19 cellular contexts compared by ENCODE assay signal in genomic region chr5:113172231-113172826, GRCh38.
DNase-seq lines count a peak whose midpoint lies in the region; ATAC-seq and TF ChIP-seq lines count a peak whose summit lies in the region.
"Had no signal": no experiment of that assay in that cellular context is flagged by ENCODE, and none has a peak within 500 bp of the region (broad histone marks: within the 10 kb centered on the region; RNA-seq: fewer than 3 reads in every experiment).

No MANE protein-coding gene starts in this region.

- H2AFZ ChIP-seq in osteoblast (ENCODE audit: low read length): no peak overlapping the region

- H3K27me3 ChIP-seq in WERI-Rb-1 (ENCODE audit: insufficient read depth, low read depth, severe bottlenecking): no peaks in the 10 kb centered on the region
- peaks cover 24% of the 10 kb centered on the region for H3K27me3 ChIP-seq in osteoblast (ENCODE audit: insufficient read depth, low read length)
- H3K27me3 ChIP-seq: Peyer's patch had no signal

- H3K27ac ChIP-seq in WERI-Rb-1: peak overlapping the region; percentile 60
- H3K27ac ChIP-seq in osteoblast (ENCODE audit: low read depth, low read length): no peak overlapping the region
- H3K27ac ChIP-seq: Peyer's patch had no signal

- no peak for TF ChIP-seq CTCF in WERI-Rb-1 (IDR thresholded peaks at IDR 0.05; ENCODE audit: low read depth, low read length)
- TF ChIP-seq CTCF in osteoblast (IDR thresholded peaks at IDR 0.05; ENCODE audit: extremely low read depth, low read depth, low read length): no peak

- H3K9me3 ChIP-seq in WERI-Rb-1 (ENCODE audit: severe bottlenecking) (no peaks in the 10 kb centered on the region), osteoblast (ENCODE audit: low read depth, low read length) (no peaks in the 10 kb centered on the region)
- H3K9me3 ChIP-seq: Peyer's patch had no signal

- H3K79me2 ChIP-seq in osteoblast (ENCODE audit: insufficient read depth, low read length): no peaks in the 10 kb centered on the region

- H3K4me3 ChIP-seq in WERI-Rb-1 (ENCODE audit: low read depth, low read length) (no peak overlapping the region), osteoblast (ENCODE audit: insufficient read depth, low read length) (no peak overlapping the region)
- H3K4me3 ChIP-seq: Peyer's patch had no signal

- ATAC-seq in GM18858 (IDR thresholded peaks at IDR 0.05; ENCODE audit: unreplicated experiment) (peak; percentile 65), GM19463 (IDR thresholded peaks at IDR 0.05; ENCODE audit: unreplicated experiment) (peak; percentile 60), HG02885 (IDR thresholded peaks at IDR 0.05; ENCODE audit: poor library complexity, unreplicated experiment) (peak; percentile 42), HG03565 (IDR thresholded peaks at IDR 0.05; ENCODE audit: unreplicated experiment) (no peak)
- ATAC-seq: natural killer cell had no signal

- H4K20me1 ChIP-seq in osteoblast (ENCODE audit: insufficient read depth, low read length): peaks cover 6% of the 10 kb centered on the region

- peaks cover 10% of the 10 kb centered on the region for H3K4me1 ChIP-seq in osteoblast (ENCODE audit: insufficient read depth, low read length)
- H3K4me1 ChIP-seq: Peyer's patch had no signal

- H3K4me2 ChIP-seq in osteoblast (ENCODE audit: insufficient read depth, low read length): no peak overlapping the region

- peaks cover 91% of the 10 kb centered on the region for H3K36me3 ChIP-seq in WERI-Rb-1
- H3K36me3 ChIP-seq in osteoblast (ENCODE audit: insufficient read depth, low read length): no peaks in the 10 kb centered on the region
- H3K36me3 ChIP-seq: Peyer's patch had no signal

- DNase-seq in WERI-Rb-1: no peak
- DNase-seq in DMS53 (lab: John Stamatoyannopoulos, UW): no peak
- no peak for DNase-seq in osteoblast (ENCODE audit: insufficient read length, low spot score, missing footprints)
- DNase-seq: activated CD4-positive, alpha-beta T cell treated with anti-CD3 and anti-CD28 coated beads, Interleukin-2, amount 50 U/mL, for 4 hours; activated naive CD4-positive, alpha-beta T cell treated with Interleukin-2 at 50 U/mL for 16 hours; anterior cingulate cortex; cerebellar nuclear complex; COR-L47; hippocampal formation; kidney glomerular epithelial cell; mesendoderm; natural killer cell; NCI-H2029 treated with DMSO at 0.1 percent for 48 hours; NCI-H526 treated with DMSO at 0.1 percent for 48 hours; Peyer's patch had no signal
